Comparison of ENCODE assay signal across 28 cellular contexts in genomic region chr7:150610193-150610592, GRCh38. TPM values are rescaled to one million over a fixed set of nuclear protein-coding genes. Genes with fewer than 3 reads are reported as not detected.
DNase-seq lines count a peak whose midpoint lies in the region; ATAC-seq and TF ChIP-seq lines count a peak whose summit lies in the region.
"Had no signal": no experiment of that assay in that cellular context is flagged by ENCODE, and none has a peak within 500 bp of the region (broad histone marks: within the 10 kb centered on the region; RNA-seq: fewer than 3 reads in every experiment).

No MANE protein-coding gene starts in this region.

- no peak overlapping the region for H3K4me3 Mint-ChIP-seq in activated T-cell treated with anti-CD3 and anti-CD28 coated beads, Interleukin-2, amount 50 U/mL, for 24 hours
- no peak overlapping the region for H3K4me3 Mint-ChIP-seq in CD8-positive, alpha-beta T cell
- H3K4me3 Mint-ChIP-seq in activated CD4-positive, alpha-beta memory T cell treated with anti-CD3 and anti-CD28 coated beads for 36 hours: no peak overlapping the region
- no peak overlapping the region for H3K4me3 Mint-ChIP-seq in dendritic cell treated with granulocyte-macrophage colony-stimulating factor and Interleukin-4, amounts not matched to agents 40 ng/mL and 50 ng/mL, for 4 days
- H3K4me3 Mint-ChIP-seq: central memory CD8-positive, alpha-beta T cell; HFFc6 had no signal

- no peaks in the 10 kb centered on the region for H3K79me2 ChIP-seq in PC-9 (ENCODE audit: low read depth)

- CTCF ChIA-PET in CD8-positive, alpha-beta T cell (lab: Charles Lee): interaction anchor here (0.7 kb wide), 1 partner anchor 161 kb away, joined by 3 read pairs; no protein-coding TSS in a partner anchor
- CTCF ChIA-PET in activated CD4-positive, alpha-beta memory T cell treated with anti-CD3 and anti-CD28 coated beads for 36 hours (lab: Charles Lee): interaction anchor here (1.3 kb wide), 1 partner anchor 145 kb away, joined by 4 read pairs; no protein-coding TSS in a partner anchor
- CTCF ChIA-PET in PC-9 (lab: Charles Lee): no interaction called here

- H3K27ac ChIP-seq in CD8-positive, alpha-beta T cell (ENCODE audit: low read depth, low read length): no peak overlapping the region
- H3K27ac ChIP-seq in PC-9: no peak overlapping the region
- H3K27ac ChIP-seq: adrenal gland, body of pancreas, stomach, vagina had no signal

- H3K27me3 ChIP-seq in CD8-positive, alpha-beta T cell (ENCODE audit: insufficient read depth, low read length): no peaks in the 10 kb centered on the region
- H3K27me3 ChIP-seq in PC-9 (ENCODE audit: insufficient read depth, low read depth): no peaks in the 10 kb centered on the region
- H3K27me3 ChIP-seq: adrenal gland, body of pancreas, left lung, stomach, vagina had no signal

- no peaks in the 10 kb centered on the region; the same call in 1 of the 2 replicates for H4K20me1 ChIP-seq in PC-9 (ENCODE audit: insufficient read depth)

- H3K4me3 ChIP-seq in CD8-positive, alpha-beta T cell (ENCODE audit: low read depth, low read length): no peak overlapping the region
- H3K4me3 ChIP-seq in PC-9: no peak overlapping the region
- H3K4me3 ChIP-seq: adrenal gland, body of pancreas, left lung, smooth muscle cell, stomach, vagina had no signal

- H3K4me1 ChIP-seq in CD8-positive, alpha-beta T cell (ENCODE audit: insufficient read depth, low read length): peaks cover 45% of the 10 kb centered on the region
- H3K4me1 ChIP-seq in PC-9 (replicated peaks; ENCODE audit: insufficient read depth): no peaks in the 10 kb centered on the region
- H3K4me1 ChIP-seq: adrenal gland, body of pancreas, left lung, stomach, vagina had no signal

- no peaks in the 10 kb centered on the region for H3K36me3 ChIP-seq in CD8-positive, alpha-beta T cell (ENCODE audit: insufficient read depth, low read length)
- no peaks in the 10 kb centered on the region for H3K36me3 ChIP-seq in PC-9 (ENCODE audit: low read depth)
- H3K36me3 ChIP-seq: adrenal gland, left lung, stomach, vagina had no signal

- no peak for TF ChIP-seq CTCF in CD8-positive, alpha-beta T cell (IDR thresholded peaks at IDR 0.05)
- TF ChIP-seq CTCF in PC-9 (conservative IDR thresholded peaks at IDR 0.05): no peak

- no TSS peak for BruUV-seq in PC-9 (replicated peaks; lab: Mats Ljungman, UMichigan)

- H3K9me2 ChIP-seq in PC-9 (ENCODE audit: insufficient read depth): no peaks in the 10 kb centered on the region

- peaks cover 81% of the 10 kb centered on the region for H3K4me1 Mint-ChIP-seq in activated T-cell treated with anti-CD3 and anti-CD28 coated beads, Interleukin-2, amount 50 U/mL, for 24 hours (ENCODE audit: low read depth)
- H3K4me1 Mint-ChIP-seq in CD8-positive, alpha-beta T cell (ENCODE audit: low read depth): peaks cover 67% of the 10 kb centered on the region
- peaks cover 65% of the 10 kb centered on the region for H3K4me1 Mint-ChIP-seq in activated CD4-positive, alpha-beta memory T cell treated with anti-CD3 and anti-CD28 coated beads for 36 hours (ENCODE audit: low read depth)
- H3K4me1 Mint-ChIP-seq in dendritic cell treated with granulocyte-macrophage colony-stimulating factor and Interleukin-4, amounts not matched to agents 40 ng/mL and 50 ng/mL, for 4 days (ENCODE audit: low read depth): peaks cover 6% of the 10 kb centered on the region

- H3K4me2 ChIP-seq in PC-9: no peak overlapping the region
- H3K4me2 ChIP-seq: smooth muscle cell had no signal

- H2AFZ ChIP-seq in PC-9: no peak overlapping the region

- ATAC-seq in CD8-positive, alpha-beta T cell: no peak
- ATAC-seq: body of pancreas, left lung, Panc1, right cardiac atrium had no signal

- H3K27ac Mint-ChIP-seq in activated T-cell treated with anti-CD3 and anti-CD28 coated beads, Interleukin-2, amount 50 U/mL, for 24 hours: peak overlapping the region; percentile 87
- peak overlapping the region; percentile 52 for H3K27ac Mint-ChIP-seq in CD8-positive, alpha-beta T cell
- H3K27ac Mint-ChIP-seq in activated CD4-positive, alpha-beta memory T cell treated with anti-CD3 and anti-CD28 coated beads for 36 hours: peak overlapping the region; percentile 91
- H3K27ac Mint-ChIP-seq in dendritic cell treated with granulocyte-macrophage colony-stimulating factor and Interleukin-4, amounts not matched to agents 40 ng/mL and 50 ng/mL, for 4 days: peak overlapping the region; percentile 57
- H3K27ac Mint-ChIP-seq: HFFc6 had no signal

- POLR2A ChIA-PET in CD8-positive, alpha-beta T cell (lab: Charles Lee): interaction anchor here (1.3 to 1.7 kb wide), 4 partner anchors 13 to 41 kb away, joined by 4 to 5 read pairs (median 4); partner anchors contain the start of gene GIMAP6
- POLR2A ChIA-PET in activated CD4-positive, alpha-beta memory T cell treated with anti-CD3 and anti-CD28 coated beads for 36 hours (lab: Charles Lee): interaction anchor here (2.8 kb wide), 1 partner anchor 11 kb away, joined by 7 read pairs; no protein-coding TSS in a partner anchor
- POLR2A ChIA-PET in PC-9 (lab: Charles Lee; ENCODE audit: unreplicated experiment): interaction anchor here (0.6 kb wide), 1 partner anchor 540 kb away, joined by 3 read pairs; no protein-coding TSS in a partner anchor

- no peaks in the 10 kb centered on the region for H3F3A ChIP-seq in PC-9 (ENCODE audit: insufficient read depth, low read depth)

- H3K27me3 Mint-ChIP-seq in activated T-cell treated with anti-CD3 and anti-CD28 coated beads, Interleukin-2, amount 50 U/mL, for 24 hours: no peaks in the 10 kb centered on the region
- no peaks in the 10 kb centered on the region for H3K27me3 Mint-ChIP-seq in CD8-positive, alpha-beta T cell (ENCODE audit: low read depth)
- H3K27me3 Mint-ChIP-seq in activated CD4-positive, alpha-beta memory T cell treated with anti-CD3 and anti-CD28 coated beads for 36 hours: no peaks in the 10 kb centered on the region
- H3K27me3 Mint-ChIP-seq in dendritic cell treated with granulocyte-macrophage colony-stimulating factor and Interleukin-4, amounts not matched to agents 40 ng/mL and 50 ng/mL, for 4 days: peaks cover 2% of the 10 kb centered on the region
- H3K27me3 Mint-ChIP-seq: central memory CD8-positive, alpha-beta T cell had no signal

- peaks cover 2% of the 10 kb centered on the region for H3K36me3 Mint-ChIP-seq in activated T-cell treated with anti-CD3 and anti-CD28 coated beads, Interleukin-2, amount 50 U/mL, for 24 hours (ENCODE audit: low read depth)
- H3K36me3 Mint-ChIP-seq in CD8-positive, alpha-beta T cell: no peaks in the 10 kb centered on the region
- H3K36me3 Mint-ChIP-seq in activated CD4-positive, alpha-beta memory T cell treated with anti-CD3 and anti-CD28 coated beads for 36 hours: peaks cover 7% of the 10 kb centered on the region
- no peaks in the 10 kb centered on the region for H3K36me3 Mint-ChIP-seq in dendritic cell treated with granulocyte-macrophage colony-stimulating factor and Interleukin-4, amounts not matched to agents 40 ng/mL and 50 ng/mL, for 4 days (ENCODE audit: low read depth)

- intact Hi-C loops in CD8-positive, alpha-beta T cell (cut with DNase I, micrococcal nuclease): no loop called here
- intact Hi-C loops in activated CD4-positive, alpha-beta memory T cell treated with anti-CD3 and anti-CD28 coated beads for 36 hours (cut with micrococcal nuclease): loop anchor here (1.0 kb wide), 1 partner anchor 11 kb away; no protein-coding TSS in a partner anchor
- intact Hi-C loops in dendritic cell treated with granulocyte-macrophage colony-stimulating factor and Interleukin-4, amounts not matched to agents 40 ng/mL and 50 ng/mL, for 4 days (cut with micrococcal nuclease): no loop called here
- intact Hi-C loops in PC-9 (cut with micrococcal nuclease; ENCODE audit: unreplicated experiment): no loop called here

- H3K9me3 Mint-ChIP-seq in activated T-cell treated with anti-CD3 and anti-CD28 coated beads, Interleukin-2, amount 50 U/mL, for 24 hours: peaks cover 19% of the 10 kb centered on the region
- no peaks in the 10 kb centered on the region for H3K9me3 Mint-ChIP-seq in CD8-positive, alpha-beta T cell
- H3K9me3 Mint-ChIP-seq in activated CD4-positive, alpha-beta memory T cell treated with anti-CD3 and anti-CD28 coated beads for 36 hours: peaks cover 20% of the 10 kb centered on the region
- H3K9me3 Mint-ChIP-seq in dendritic cell treated with granulocyte-macrophage colony-stimulating factor and Interleukin-4, amounts not matched to agents 40 ng/mL and 50 ng/mL, for 4 days: no peaks in the 10 kb centered on the region

- H3K9me3 ChIP-seq in CD8-positive, alpha-beta T cell (ENCODE audit: low read length): no peaks in the 10 kb centered on the region
- no peaks in the 10 kb centered on the region for H3K9me3 ChIP-seq in PC-9 (ENCODE audit: insufficient read depth, low read depth)
- H3K9me3 ChIP-seq: adrenal gland, body of pancreas, left lung, stomach, vagina had no signal

- no peak for DNase-seq in activated T-cell treated with anti-CD3 and anti-CD28 coated beads, Interleukin-2, amount 50 U/mL, for 24 hours
- DNase-seq in activated T-cell treated with anti-CD3 and anti-CD28 coated beads, Interleukin-2, amount 50 U/mL, for 48 hours: no peak
- DNase-seq in CD8-positive, alpha-beta T cell: no peak
- no peak for DNase-seq in activated CD4-positive, alpha-beta memory T cell treated with anti-CD3 and anti-CD28 coated beads for 36 hours
- no peak for DNase-seq in PC-9
- no peak for DNase-seq in NCI-H2107 (lab: John Stamatoyannopoulos, UW)
- DNase-seq: adrenal gland, body of pancreas, EL, erythroblast, glutamatergic neuron, HFFc6, IMR-90, left lung, mesendoderm, NCI-H1436 treated with DMSO at 0.1 percent for 48 hours, NCI-H2081 treated with DMSO at 0.1 percent for 48 hours, posterior cingulate gyrus, right cardiac atrium, SHP77 treated with DMSO at 0.1 percent for 48 hours, stomach, T1000 had no signal

RNA-seq across cellular contexts. Expression of gene GIMAP6, which starts 22.0 kb away (rescaled TPM):
- 10 to 100 TPM; 10.5 to 10.8 TPM for total RNA-seq in CD8-positive, alpha-beta T cell
- 10 to 100 TPM; 28.9 to 30.2 TPM for total RNA-seq in activated CD4-positive, alpha-beta memory T cell treated with anti-CD3 and anti-CD28 coated beads for 36 hours
- total RNA-seq in PC-9 (2021): not detected in 2 replicates
- total RNA-seq: H1, HFFc6, IMR-90, smooth muscle cell had no signal

RNA-seq across cellular contexts. Expression of gene GIMAP4, which starts 43.0 kb away (rescaled TPM):
- 10 to 100 TPM; 11.8 to 13.8 TPM for total RNA-seq in CD8-positive, alpha-beta T cell
- 100 to 1,000 TPM; 128 to 140 TPM for total RNA-seq in activated CD4-positive, alpha-beta memory T cell treated with anti-CD3 and anti-CD28 coated beads for 36 hours
- not detected in 2 replicates for total RNA-seq in PC-9 (2021)
- total RNA-seq: HFFc6, IMR-90, smooth muscle cell had no signal

Comparison
In these comparisons a context has a peak if more than half of its experiments do, and no peak if none do; other contexts are left out.
1. RNA of gene GIMAP6, which starts 22.0 kb away (total RNA-seq): 28.9 to 30.2 TPM in activated CD4-positive, alpha-beta memory T cell treated with anti-CD3 and anti-CD28 coated beads for 36 hours and 10.5 to 10.8 TPM in CD8-positive, alpha-beta T cell; not detected in PC-9; every median in the first group is over 10 times any median in the second.
2. RNA of gene GIMAP4, which starts 43.0 kb away (total RNA-seq): 128 to 140 TPM in activated CD4-positive, alpha-beta memory T cell treated with anti-CD3 and anti-CD28 coated beads for 36 hours and 11.8 to 13.8 TPM in CD8-positive, alpha-beta T cell; not detected in PC-9; every median in the first group is over 10 times any median in the second.
3. Peak in every context shown above with its lines, with median percentiles within 50 percentile points of each other: H3K27ac Mint-ChIP-seq.